ENCODE assay signal across 28 cellular contexts in the genomic region with DNA sequence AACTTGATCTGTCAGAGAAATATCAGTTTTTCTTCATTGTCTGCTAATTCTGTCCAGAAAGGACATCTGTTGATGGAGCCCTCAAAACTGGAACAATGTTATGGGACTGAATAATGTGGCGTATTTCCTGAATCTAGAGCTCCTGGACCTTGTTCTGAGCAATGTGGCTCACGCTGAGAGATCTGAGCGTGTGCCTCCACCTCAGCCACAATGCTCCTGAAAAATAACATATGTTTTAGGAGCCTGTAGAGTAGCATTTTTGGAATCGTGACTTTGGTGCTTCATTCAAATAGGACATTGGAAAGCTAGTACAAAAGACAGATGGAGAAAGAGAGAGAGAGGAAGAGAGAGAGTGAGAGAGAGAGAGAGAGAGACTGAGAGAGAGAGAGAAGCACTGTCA.
"Had no signal": no experiment of that assay in that cellular context is flagged by ENCODE, and none has a peak within 500 bp of the region (broad histone marks: within the 10 kb centered on the region; RNA-seq: fewer than 3 reads in every experiment).

No MANE protein-coding gene starts in this region.

- DNase-seq: activated B cell treated with CpG ODN at 0.5 μM for 24 hours; activated CD4-positive, alpha-beta T cell treated with anti-CD3 and anti-CD28 coated beads for 48 hours; activated CD4-positive, alpha-beta T cell treated with anti-CD3 and anti-CD28 coated beads, Interleukin-2, amount 50 U/mL, for 1 hour; activated CD4-positive, alpha-beta T cell treated with anti-CD3 and anti-CD28 coated beads, Interleukin-2, amount 50 U/mL, for 48 hours; activated CD8-positive, alpha-beta memory T cell treated with anti-CD3 and anti-CD28 coated beads for 24 hours; activated CD8-positive, alpha-beta T cell treated with anti-CD3 and anti-CD28 coated beads for 36 hours; activated effector memory CD4-positive, alpha-beta T cell treated with Interleukin-2 at 50 U/mL for 16 hours; activated naive CD4-positive, alpha-beta T cell treated with anti-CD3 and anti-CD28 coated beads for 36 hours; activated naive CD8-positive, alpha-beta T cell treated with anti-CD3 and anti-CD28 coated beads for 36 hours; activated naive CD8-positive, alpha-beta T cell treated with anti-CD3 and anti-CD28 coated beads, Interleukin-2, amount 50 U/mL, for 24 hours; activated T-cell treated with anti-CD3 and anti-CD28 coated beads, Interleukin-2, amount 50 U/mL, for 4 hours; adrenal gland; amygdala; aorta; body of pancreas; central memory CD4-positive, alpha-beta T cell; colonic mucosa; effector CD8-positive, alpha-beta T cell; esophagus squamous epithelium; foreskin melanocyte; T-helper 1 cell; T-helper 17 cell; T1000; WERI-Rb-1 had no signal

- H3K4me3 ChIP-seq: adrenal gland, body of pancreas, colonic mucosa, esophagus squamous epithelium, gastroesophageal sphincter had no signal

- H3K4me1 ChIP-seq: body of pancreas, colonic mucosa, esophagus squamous epithelium had no signal

- H3K27me3 ChIP-seq: adrenal gland, body of pancreas, colonic mucosa, esophagus squamous epithelium, gastroesophageal sphincter had no signal

- H3K36me3 ChIP-seq: adrenal gland, colonic mucosa, esophagus squamous epithelium, gastroesophageal sphincter, WERI-Rb-1 had no signal

- ATAC-seq: activated CD4-positive, CD25-positive, alpha-beta regulatory T cell treated with anti-CD3 and anti-CD28 coated beads, Interleukin-2, amount 50 U/mL, for 24 hours; activated CD8-positive, alpha-beta T cell treated with anti-CD3 and anti-CD28 coated beads for 36 hours; activated naive CD8-positive, alpha-beta T cell treated with anti-CD3 and anti-CD28 coated beads, Interleukin-2, amount 50 U/mL, for 24 hours; activated T-cell treated with anti-CD3 and anti-CD28 coated beads, Interleukin-2, amount 50 U/mL, for 4 hours; activated T-helper 17 cell treated with anti-CD3 and anti-CD28 coated beads, Interleukin-2, amount 50 U/mL, for 72 hours; body of pancreas; gastroesophageal sphincter; T-helper 17 cell had no signal

- H3K9me3 ChIP-seq: adrenal gland, body of pancreas, colonic mucosa, esophagus squamous epithelium, gastroesophageal sphincter had no signal

- H3K27ac ChIP-seq: adrenal gland, body of pancreas, colonic mucosa, epithelial cell of prostate, esophagus squamous epithelium, gastroesophageal sphincter, WERI-Rb-1 had no signal
